In the genomic region with DNA sequence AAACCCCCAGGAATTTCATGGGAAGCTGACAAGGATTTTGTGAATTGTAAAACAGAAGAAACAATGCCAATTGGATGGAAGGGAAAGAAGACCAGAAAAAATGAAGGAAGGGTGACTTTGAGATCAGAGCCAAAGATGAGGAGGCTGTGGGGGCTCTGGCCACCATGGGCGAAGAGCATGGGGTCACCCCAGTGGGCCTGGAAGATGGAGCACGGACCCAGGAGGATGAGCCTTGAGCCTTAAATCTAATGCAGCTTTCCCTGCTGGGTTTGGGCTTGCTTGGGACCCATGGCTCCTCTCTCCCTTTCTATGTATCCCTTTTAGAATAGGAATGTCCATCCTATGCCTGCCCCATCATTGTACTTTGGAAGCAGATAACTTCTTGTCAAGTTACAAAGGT, we compare ENCODE assay signal across 18 cellular contexts.
DNase-seq lines count a peak whose midpoint lies in the region; ATAC-seq and TF ChIP-seq lines count a peak whose summit lies in the region.
"Had no signal": no experiment of that assay in that cellular context is flagged by ENCODE, and none has a peak within 500 bp of the region (broad histone marks: within the 10 kb centered on the region; RNA-seq: fewer than 3 reads in every experiment).

No MANE protein-coding gene starts in this region.

- H3K27me3 Mint-ChIP-seq in activated T-helper 1 cell treated with anti-CD3 and anti-CD28 coated beads, Interleukin-12 subunit alpha, Interleukin-12 subunit beta, Interleukin-2, Interleukin-4 antibody, amounts not matched to agents 30 ng/mL and 10 ng/mL and 1 ng/mL, durations not matched to agents 14 hours and 24 hours and 36 hours (ENCODE audit: insufficient read depth): no peaks in the 10 kb centered on the region
- H3K27me3 Mint-ChIP-seq in stimulated activated naive B cell treated with anti-CD40 and anti-IgM and Interleukin-4, amounts not matched to agents 10 μg/mL and 1 μg/mL and 100 μg/mL, for 72 hours: peaks cover 0 to 3% of the 10 kb centered on the region in 2 donors
- peaks cover 8% of the 10 kb centered on the region for H3K27me3 Mint-ChIP-seq in neural progenitor cell (ENCODE audit: insufficient read depth, low read depth)
- H3K27me3 Mint-ChIP-seq: CD4-positive, alpha-beta T cell; IgD-negative memory B cell had no signal

- no peaks in the 10 kb centered on the region for H4K20me1 ChIP-seq in neural progenitor cell (ENCODE audit: low read depth)

- H3K36me3 ChIP-seq in neural progenitor cell: no peaks in the 10 kb centered on the region

- H3K27ac Mint-ChIP-seq in activated T-helper 1 cell treated with anti-CD3 and anti-CD28 coated beads, Interleukin-12 subunit alpha, Interleukin-12 subunit beta, Interleukin-2, Interleukin-4 antibody, amounts not matched to agents 30 ng/mL and 10 ng/mL and 1 ng/mL, durations not matched to agents 14 hours and 24 hours and 36 hours: peak overlapping the region; percentile 19
- peak overlapping the region; percentile 67 for H3K27ac Mint-ChIP-seq in stimulated activated naive B cell treated with anti-CD40 and anti-IgM and Interleukin-4, amounts not matched to agents 10 μg/mL and 1 μg/mL and 100 μg/mL, for 72 hours
- no peak overlapping the region for H3K27ac Mint-ChIP-seq in neural progenitor cell
- H3K27ac Mint-ChIP-seq: CD4-positive, alpha-beta T cell had no signal

- H3K4me2 ChIP-seq in neural progenitor cell: no peak overlapping the region
- H3K4me2 ChIP-seq: BLaER1 treated with 17β-estradiol and CSF1 and Interleukin-3, amounts not matched to agents 10 nM and 100 nM had no signal

- CTCF ChIA-PET in GM10248 (lab: Yijun Ruan, JAX): no interaction called here

- no peak overlapping the region for H3K4me3 Mint-ChIP-seq in activated T-helper 1 cell treated with anti-CD3 and anti-CD28 coated beads, Interleukin-12 subunit alpha, Interleukin-12 subunit beta, Interleukin-2, Interleukin-4 antibody, amounts not matched to agents 30 ng/mL and 10 ng/mL and 1 ng/mL, durations not matched to agents 14 hours and 24 hours and 36 hours
- no peak overlapping the region for H3K4me3 Mint-ChIP-seq in stimulated activated naive B cell treated with anti-CD40 and anti-IgM and Interleukin-4, amounts not matched to agents 10 μg/mL and 1 μg/mL and 100 μg/mL, for 72 hours
- no peak overlapping the region for H3K4me3 Mint-ChIP-seq in neural progenitor cell
- H3K4me3 Mint-ChIP-seq: CD4-positive, alpha-beta T cell had no signal

- TF ChIP-seq CTCF in GM10248 (IDR thresholded peaks at IDR 0.05; ENCODE audit: control extremely low read depth, extremely low read depth, low read depth, missing control alignments) (no peak), neural progenitor cell (IDR thresholded peaks at IDR 0.05) (no peak)

- H2AFZ ChIP-seq in neural progenitor cell (replicated peaks): no peak overlapping the region
- H2AFZ ChIP-seq: GM23248 had no signal

- POLR2A ChIA-PET in GM10248 (lab: Yijun Ruan, JAX): no interaction called here

- H3K4me1 Mint-ChIP-seq in activated T-helper 1 cell treated with anti-CD3 and anti-CD28 coated beads, Interleukin-12 subunit alpha, Interleukin-12 subunit beta, Interleukin-2, Interleukin-4 antibody, amounts not matched to agents 30 ng/mL and 10 ng/mL and 1 ng/mL, durations not matched to agents 14 hours and 24 hours and 36 hours (ENCODE audit: low read depth): no peaks in the 10 kb centered on the region
- H3K4me1 Mint-ChIP-seq in stimulated activated naive B cell treated with anti-CD40 and anti-IgM and Interleukin-4, amounts not matched to agents 10 μg/mL and 1 μg/mL and 100 μg/mL, for 72 hours: peaks cover 52 to 86% of the 10 kb centered on the region in 2 donors
- no peaks in the 10 kb centered on the region for H3K4me1 Mint-ChIP-seq in neural progenitor cell

- no peak overlapping the region for H3K27ac ChIP-seq in neural progenitor cell
- H3K27ac ChIP-seq: BLaER1 treated with 17β-estradiol and CSF1 and Interleukin-3, amounts not matched to agents 10 nM and 100 nM; GM23248 had no signal

- H3K27me3 ChIP-seq in neural progenitor cell: no peaks in the 10 kb centered on the region
- H3K27me3 ChIP-seq: BLaER1 treated with 17β-estradiol and CSF1 and Interleukin-3, amounts not matched to agents 10 nM and 100 nM had no signal

- no peak for ATAC-seq in left ventricle myocardium superior
- no peak for ATAC-seq in stimulated activated naive B cell treated with anti-CD40 and anti-IgM and Interleukin-4, amounts not matched to agents 10 μg/mL and 1 μg/mL and 100 μg/mL, for 72 hours (replicated peaks)

- no peaks in the 10 kb centered on the region for H3F3A ChIP-seq in neural progenitor cell (ENCODE audit: low read depth)

- H3K36me3 Mint-ChIP-seq in activated T-helper 1 cell treated with anti-CD3 and anti-CD28 coated beads, Interleukin-12 subunit alpha, Interleukin-12 subunit beta, Interleukin-2, Interleukin-4 antibody, amounts not matched to agents 30 ng/mL and 10 ng/mL and 1 ng/mL, durations not matched to agents 14 hours and 24 hours and 36 hours (ENCODE audit: low read depth): peaks cover 2% of the 10 kb centered on the region
- H3K36me3 Mint-ChIP-seq in stimulated activated naive B cell treated with anti-CD40 and anti-IgM and Interleukin-4, amounts not matched to agents 10 μg/mL and 1 μg/mL and 100 μg/mL, for 72 hours: peaks cover 56 to 77% of the 10 kb centered on the region in 2 donors
- H3K36me3 Mint-ChIP-seq in neural progenitor cell: peaks cover 3% of the 10 kb centered on the region
- H3K36me3 Mint-ChIP-seq: IgD-negative memory B cell had no signal

- no peak overlapping the region for H3K9ac ChIP-seq in neural progenitor cell
- H3K9ac ChIP-seq: BLaER1 treated with 17β-estradiol and CSF1 and Interleukin-3, amounts not matched to agents 10 nM and 100 nM; GM23248 had no signal

- peaks cover 6% of the 10 kb centered on the region for H3K9me3 ChIP-seq in neural progenitor cell (ENCODE audit: low read depth)
- H3K9me3 ChIP-seq: BLaER1 treated with 17β-estradiol and CSF1 and Interleukin-3, amounts not matched to agents 10 nM and 100 nM had no signal

- no peaks in the 10 kb centered on the region for H3K79me2 ChIP-seq in neural progenitor cell (ENCODE audit: low read depth)

- no peaks in the 10 kb centered on the region for H3K4me1 ChIP-seq in neural progenitor cell

- DNase-seq in cardiac septum (ENCODE audit: low spot score) (peak; percentile 72), left ventricle myocardium superior (no peak), NAMALWA (ENCODE audit: low spot score) (peak; percentile 2), GM10248 (ENCODE audit: extremely low spot score) (no peak), neural progenitor cell (ENCODE audit: low spot score) (no peak)
- no peak for DNase-seq in activated T-helper 1 cell treated with anti-CD3 and anti-CD28 coated beads, Interleukin-12 subunit alpha, Interleukin-12 subunit beta, Interleukin-2, Interleukin-4 antibody, amounts not matched to agents 30 ng/mL and 10 ng/mL and 1 ng/mL, durations not matched to agents 14 hours and 24 hours and 36 hours (ENCODE audit: low spot score)
- DNase-seq in stimulated activated naive B cell treated with anti-CD40 and anti-IgM and Interleukin-4, amounts not matched to agents 10 μg/mL and 1 μg/mL and 100 μg/mL, for 72 hours: no peak
- no peak for DNase-seq in activated T-cell treated with anti-CD3 and anti-CD28 coated beads, Interleukin-2, amount 50 U/mL, for 48 hours
- DNase-seq: 8988T; AML-193; Calu3; CD4-positive, alpha-beta T cell; DMS153; DMS79 treated with DMSO at 0.1 percent for 48 hours; EL; GM23248 had no signal

- no peak overlapping the region for H3K4me3 ChIP-seq in neural progenitor cell
- H3K4me3 ChIP-seq: BLaER1 treated with 17β-estradiol and CSF1 and Interleukin-3, amounts not matched to agents 10 nM and 100 nM; GM23248 had no signal

- intact Hi-C loops in cardiac septum (cut with DNase I): no loop called here
- intact Hi-C loops in left ventricle myocardium superior (cut with micrococcal nuclease): no loop called here
- intact Hi-C loops in activated T-helper 1 cell treated with anti-CD3 and anti-CD28 coated beads, Interleukin-12 subunit alpha, Interleukin-12 subunit beta, Interleukin-2, Interleukin-4 antibody, amounts not matched to agents 30 ng/mL and 10 ng/mL and 1 ng/mL, durations not matched to agents 14 hours and 24 hours and 36 hours (cut with micrococcal nuclease): no loop called here

- no peaks in the 10 kb centered on the region for H3K9me3 Mint-ChIP-seq in activated T-helper 1 cell treated with anti-CD3 and anti-CD28 coated beads, Interleukin-12 subunit alpha, Interleukin-12 subunit beta, Interleukin-2, Interleukin-4 antibody, amounts not matched to agents 30 ng/mL and 10 ng/mL and 1 ng/mL, durations not matched to agents 14 hours and 24 hours and 36 hours
- H3K9me3 Mint-ChIP-seq in stimulated activated naive B cell treated with anti-CD40 and anti-IgM and Interleukin-4, amounts not matched to agents 10 μg/mL and 1 μg/mL and 100 μg/mL, for 72 hours: peaks cover 1% of the 10 kb centered on the region in 2 donors
- peaks cover 59% of the 10 kb centered on the region for H3K9me3 Mint-ChIP-seq in neural progenitor cell
- H3K9me3 Mint-ChIP-seq: CD4-positive, alpha-beta T cell; IgD-negative memory B cell had no signal

Comparison
In these comparisons a context has a peak if more than half of its experiments do, and no peak if none do; other contexts are left out.
1. DNase-seq: peak in cardiac septum (single experiment) and NAMALWA (single experiment); none in left ventricle myocardium superior (single experiment), activated T-helper 1 cell treated with anti-CD3 and anti-CD28 coated beads, Interleukin-12 subunit alpha, Interleukin-12 subunit beta, Interleukin-2, Interleukin-4 antibody, amounts not matched to agents 30 ng/mL and 10 ng/mL and 1 ng/mL, durations not matched to agents 14 hours and 24 hours and 36 hours (single experiment), stimulated activated naive B cell treated with anti-CD40 and anti-IgM and Interleukin-4, amounts not matched to agents 10 μg/mL and 1 μg/mL and 100 μg/mL, for 72 hours (single experiment), GM10248 (single experiment), activated T-cell treated with anti-CD3 and anti-CD28 coated beads, Interleukin-2, amount 50 U/mL, for 48 hours (0 of 2) and neural progenitor cell (single experiment).